31 cellular contexts compared by ENCODE assay signal in the genomic region with DNA sequence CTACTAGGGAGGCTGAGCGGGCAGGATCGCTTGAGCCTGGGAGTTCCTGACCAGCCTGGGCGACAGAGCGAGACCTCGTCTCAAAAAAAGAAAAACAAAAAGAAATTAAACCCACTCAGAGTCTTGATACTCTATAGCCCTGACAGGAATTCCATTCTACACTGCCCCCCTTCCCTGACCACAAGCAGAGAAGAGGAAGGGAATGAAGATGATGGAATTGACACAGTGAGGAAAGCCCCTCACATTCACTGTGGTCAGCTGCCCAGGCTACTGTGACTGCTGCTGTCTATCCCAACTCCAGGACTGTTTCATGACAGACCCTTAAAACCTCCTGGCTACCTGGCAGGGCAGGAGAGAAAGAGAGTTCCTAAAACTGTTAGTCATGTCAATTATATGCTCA.
"Had no signal": no experiment of that assay in that cellular context is flagged by ENCODE, and none has a peak within 500 bp of the region (broad histone marks: within the 10 kb centered on the region; RNA-seq: fewer than 3 reads in every experiment).

No MANE protein-coding gene starts in this region.

- DNase-seq: activated B cell treated with CpG ODN at 0.5 μM for 24 hours; activated CD4-positive, alpha-beta memory T cell treated with anti-CD3 and anti-CD28 coated beads, Interleukin-2, amount 10 ng/mL, durations not matched to agents 7 days and 5 days; activated CD4-positive, alpha-beta T cell treated with anti-CD3 and anti-CD28 coated beads for 4 hours; activated CD4-positive, alpha-beta T cell treated with anti-CD3 and anti-CD28 coated beads, Interleukin-2, amount 10 ng/mL, durations not matched to agents 24 days and 14 days; activated CD4-positive, alpha-beta T cell treated with anti-CD3 and anti-CD28 coated beads, Interleukin-2, amount 50 U/mL, for 1 hour; activated CD4-positive, alpha-beta T cell treated with anti-CD3 and anti-CD28 coated beads, Interleukin-2, amount 50 U/mL, for 4 hours; activated CD4-positive, CD25-positive, alpha-beta regulatory T cell treated with anti-CD3 and anti-CD28 coated beads, Interleukin-2, amount 50 U/mL, for 72 hours; activated CD8-positive, alpha-beta memory T cell treated with anti-CD3 and anti-CD28 coated beads for 24 hours; activated CD8-positive, alpha-beta memory T cell treated with anti-CD3 and anti-CD28 coated beads, Interleukin-2, amount 10 ng/mL, durations not matched to agents 7 days and 5 days; activated CD8-positive, alpha-beta memory T cell treated with anti-CD3 and anti-CD28 coated beads, Interleukin-2, amount 50 U/mL, for 48 hours; activated CD8-positive, alpha-beta T cell treated with anti-CD3 and anti-CD28 coated beads, Interleukin-2, amount 10 ng/mL, durations not matched to agents 7 days and 5 days; activated effector memory CD4-positive, alpha-beta T cell treated with Interleukin-2 at 50 U/mL for 16 hours; activated gamma-delta T cell; activated naive CD4-positive, alpha-beta T cell treated with anti-CD3 and anti-CD28 coated beads, Interleukin-2, amount 10 ng/mL, durations not matched to agents 7 days and 5 days; activated naive CD4-positive, alpha-beta T cell treated with Interleukin-2 at 50 U/mL for 16 hours; activated naive CD8-positive, alpha-beta T cell treated with anti-CD3 and anti-CD28 coated beads, Interleukin-2, amount 10 ng/mL, durations not matched to agents 7 days and 5 days; activated naive CD8-positive, alpha-beta T cell treated with anti-CD3 and anti-CD28 coated beads, Interleukin-2, amount 50 U/mL, for 24 hours; activated T-cell treated with anti-CD3 and anti-CD28 coated beads, Interleukin-2, amount 50 U/mL, for 24 hours; activated T-cell treated with anti-CD3 and anti-CD28 coated beads, Interleukin-2, amount 50 U/mL, for 48 hours; amygdala; anterior cingulate cortex; body of pancreas; brain microvascular endothelial cell; central memory CD4-positive, alpha-beta T cell; SW 1271; T-helper 1 cell; T-helper 2 cell; T-helper 9 cell had no signal

- H3K27me3 ChIP-seq: ascending aorta, body of pancreas, brain microvascular endothelial cell, breast epithelium had no signal

- H3K4me3 ChIP-seq: ascending aorta, body of pancreas, breast epithelium had no signal

- H3K4me1 ChIP-seq: ascending aorta, body of pancreas, breast epithelium had no signal

- H3K9me3 ChIP-seq: ascending aorta, body of pancreas, breast epithelium had no signal

- H3K27ac ChIP-seq: ascending aorta, body of pancreas, brain microvascular endothelial cell, breast epithelium, VCaP had no signal

- H3K36me3 ChIP-seq: ascending aorta, breast epithelium had no signal
